In the genomic region with DNA sequence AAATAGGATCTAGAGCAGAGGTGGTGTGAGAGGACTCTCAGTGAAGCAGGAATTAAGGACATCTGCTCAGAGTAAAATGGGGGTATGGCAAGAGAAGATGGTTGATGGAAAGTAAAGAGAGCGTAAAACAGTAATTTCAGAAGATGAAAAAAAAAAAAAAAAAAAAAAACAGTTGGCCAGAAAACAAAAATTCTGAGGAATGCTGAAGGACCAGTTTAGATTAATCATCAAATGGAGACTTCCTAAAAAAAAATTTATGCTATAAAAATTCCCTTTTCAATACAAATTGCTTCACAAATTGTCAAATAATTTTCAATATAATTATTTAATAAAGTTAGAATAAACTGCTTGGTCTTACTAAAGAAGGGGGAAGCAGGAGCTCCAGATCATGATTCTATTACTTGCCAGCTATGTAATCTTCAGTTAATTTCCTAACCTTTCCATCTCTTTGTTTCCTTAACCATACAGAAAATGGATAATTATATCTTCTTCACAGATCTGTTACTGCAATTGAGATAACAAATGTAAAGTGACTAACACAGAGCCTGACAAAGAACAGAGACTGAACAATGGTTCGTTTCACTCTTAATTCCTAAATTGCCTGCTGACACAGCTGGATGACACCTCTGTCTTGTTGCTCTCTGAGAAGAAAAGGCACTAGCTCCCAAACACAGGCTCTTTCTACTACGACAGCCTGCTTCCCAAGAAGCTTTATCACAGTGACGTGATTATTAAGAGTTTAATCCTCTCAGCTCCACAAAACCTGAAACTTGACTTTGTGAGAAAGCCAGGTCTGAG, we compare ENCODE assay signal across 16 cellular contexts.
A peak's percentile ranks its signal among the peaks of the same experiment; 100 is the strongest.
DNase-seq lines count a peak whose midpoint lies in the region; TF ChIP-seq lines count a peak whose summit lies in the region.
"Had no signal": no experiment of that assay in that cellular context is flagged by ENCODE, and none has a peak within 500 bp of the region (broad histone marks: within the 10 kb centered on the region; RNA-seq: fewer than 3 reads in every experiment).

No MANE protein-coding gene starts in this region.

- peaks cover 3% of the 10 kb centered on the region for H3K36me3 ChIP-seq in adipocyte (ENCODE audit: control insufficient read depth, insufficient read depth, low read length, severe bottlenecking)
- H3K36me3 ChIP-seq: right lobe of liver had no signal

- H3K9me3 Mint-ChIP-seq in activated T-cell treated with anti-CD3 and anti-CD28 coated beads, Interleukin-2, amount 50 U/mL, for 24 hours, result no peaks in the 10 kb centered on the region
- H3K9me3 Mint-ChIP-seq: immature natural killer cell had no signal

- H3K27me3 Mint-ChIP-seq in activated T-cell treated with anti-CD3 and anti-CD28 coated beads, Interleukin-2, amount 50 U/mL, for 24 hours, result no peaks in the 10 kb centered on the region

- no peak overlapping the region for H3K4me3 Mint-ChIP-seq in activated T-cell treated with anti-CD3 and anti-CD28 coated beads, Interleukin-2, amount 50 U/mL, for 24 hours
- H3K4me3 Mint-ChIP-seq: immature natural killer cell had no signal

- H3K4me3 ChIP-seq in adipocyte (ENCODE audit: low read length), result no peak overlapping the region
- H3K4me3 ChIP-seq: right lobe of liver had no signal

- H3K9ac ChIP-seq in adipocyte (ENCODE audit: low read length), result peak overlapping the region; percentile 4

- no peak overlapping the region for H3K27ac Mint-ChIP-seq in activated T-cell treated with anti-CD3 and anti-CD28 coated beads, Interleukin-2, amount 50 U/mL, for 24 hours

- peaks cover 6% of the 10 kb centered on the region for H3K4me1 Mint-ChIP-seq in activated T-cell treated with anti-CD3 and anti-CD28 coated beads, Interleukin-2, amount 50 U/mL, for 24 hours (ENCODE audit: low read depth)

- no peaks in the 10 kb centered on the region for H3K27me3 ChIP-seq in adipocyte (replicated peaks; ENCODE audit: control insufficient read depth, insufficient read depth, low read length)
- H3K27me3 ChIP-seq: right lobe of liver had no signal

- H3K4me1 ChIP-seq in adipocyte (ENCODE audit: control insufficient read depth, insufficient read depth, low read length), result peaks cover 11% of the 10 kb centered on the region
- H3K4me1 ChIP-seq: right lobe of liver had no signal

- H3K9me3 ChIP-seq in adipocyte (ENCODE audit: control insufficient read depth, low read length), result no peaks in the 10 kb centered on the region
- H3K9me3 ChIP-seq: Caco-2, right lobe of liver had no signal

- no peak for TF ChIP-seq EP300 in Ishikawa (IDR thresholded peaks at IDR 0.05; ENCODE audit: borderline replicate concordance)

- DNase-seq in AG20443 (ENCODE audit: low spot score) (peak; percentile 10), adipocyte (ENCODE audit: low read depth) (no peak), medulla oblongata (ENCODE audit: extremely low spot score) (peak; percentile 62), kidney tubule cell (ENCODE audit: low spot score) (no peak), NCI-H526 (lab: John Stamatoyannopoulos, UW) (no peak)
- no peak for DNase-seq in activated T-cell treated with anti-CD3 and anti-CD28 coated beads, Interleukin-2, amount 50 U/mL, for 24 hours
- no peak for DNase-seq in activated effector memory CD4-positive, alpha-beta T cell treated with Interleukin-2 at 50 U/mL for 16 hours
- DNase-seq: activated gamma-delta T cell treated with Interleukin-2 at 50 U/mL for 16 hours; Caco-2; immature natural killer cell; mesenchymal stem cell; NCI-H2029; NCI-H748 treated with DMSO at 0.1 percent for 48 hours; right lobe of liver; stimulated activated CD4-positive, alpha-beta T cell treated with anti-CD3 and anti-CD28 coated beads, Interleukin-2, amount 100 ng/mL, for 24 hours had no signal

- H3K36me3 Mint-ChIP-seq in activated T-cell treated with anti-CD3 and anti-CD28 coated beads, Interleukin-2, amount 50 U/mL, for 24 hours (ENCODE audit: low read depth), result peaks cover 64% of the 10 kb centered on the region

- no peak for TF ChIP-seq RAD21 in Ishikawa (IDR thresholded peaks at IDR 0.05; ENCODE audit: low read depth)

TF ChIP-seq in Ishikawa, 13 proteins besides CTCF, POLR2A, EP300 and RAD21:
- TF ChIP-seq, protein P1, sequence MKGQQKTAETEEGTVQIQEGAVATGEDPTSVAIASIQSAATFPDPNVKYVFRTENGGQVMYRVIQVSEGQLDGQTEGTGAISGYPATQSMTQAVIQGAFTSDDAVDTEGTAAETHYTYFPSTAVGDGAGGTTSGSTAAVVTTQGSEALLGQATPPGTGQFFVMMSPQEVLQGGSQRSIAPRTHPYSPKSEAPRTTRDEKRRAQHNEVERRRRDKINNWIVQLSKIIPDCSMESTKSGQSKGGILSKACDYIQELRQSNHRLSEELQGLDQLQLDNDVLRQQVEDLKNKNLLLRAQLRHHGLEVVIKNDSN (IDR thresholded peaks at IDR 0.05), result no peak
- TF ChIP-seq, protein P2, sequence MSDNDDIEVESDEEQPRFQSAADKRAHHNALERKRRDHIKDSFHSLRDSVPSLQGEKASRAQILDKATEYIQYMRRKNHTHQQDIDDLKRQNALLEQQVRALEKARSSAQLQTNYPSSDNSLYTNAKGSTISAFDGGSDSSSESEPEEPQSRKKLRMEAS (IDR thresholded peaks at IDR 0.05), result no peak
- no peak for TF ChIP-seq ZBTB7A (IDR thresholded peaks at IDR 0.05; ENCODE audit: low read depth)
- TF ChIP-seq FOXM1 (IDR thresholded peaks at IDR 0.05; ENCODE audit: borderline replicate concordance, low read depth), result no peak
- no peak for TF ChIP-seq YY1 (IDR thresholded peaks at IDR 0.05; ENCODE audit: low read depth)
- no peak for TF ChIP-seq TAF1 (IDR thresholded peaks at IDR 0.05; ENCODE audit: low read depth)
- TF ChIP-seq TEAD4 (IDR thresholded peaks at IDR 0.05), result peak; percentile 35; the same call in 1 of the 2 replicates
- TF ChIP-seq NFIC (IDR thresholded peaks at IDR 0.05), result peak; percentile 77
- TF ChIP-seq TCF12 (IDR thresholded peaks at IDR 0.05; ENCODE audit: low read depth), result no peak
- no peak for TF ChIP-seq CEBPB (IDR thresholded peaks at IDR 0.05)

Comparison
In these comparisons a context has a peak if more than half of its experiments do, and no peak if none do; other contexts are left out.
1. DNase-seq: peak in AG20443 (single experiment) and medulla oblongata (single experiment); none in adipocyte (single experiment), kidney tubule cell (single experiment), activated T-cell treated with anti-CD3 and anti-CD28 coated beads, Interleukin-2, amount 50 U/mL, for 24 hours (single experiment), NCI-H526 (0 of 2) and activated effector memory CD4-positive, alpha-beta T cell treated with Interleukin-2 at 50 U/mL for 16 hours (single experiment).